9 cellular contexts compared by ENCODE assay signal in genomic region chr15:99090011-99090699, GRCh38. TPM values are rescaled to one million over a fixed set of nuclear protein-coding genes. Genes with fewer than 3 reads are reported as not detected.
DNase-seq lines count a peak whose midpoint lies in the region; ATAC-seq and TF ChIP-seq lines count a peak whose summit lies in the region.
"Had no signal": no experiment of that assay in that cellular context is flagged by ENCODE, and none has a peak within 500 bp of the region (broad histone marks: within the 10 kb centered on the region; RNA-seq: fewer than 3 reads in every experiment).

No MANE protein-coding gene starts in this region.

- WGBS in stomach, 5 donors = 51 to 74% (median 54%) methylated on average over 3 of the region's 3 CpGs

- no peaks in the 10 kb centered on the region for H3K9me2 ChIP-seq in DOHH2 (replicated peaks; ENCODE audit: control insufficient read depth, low read length)

- H3K4me2 ChIP-seq in DOHH2 (ENCODE audit: low read length) = peak overlapping the region; percentile 29

- H3K79me2 ChIP-seq in DOHH2 (ENCODE audit: control insufficient read depth, low read length) = no peaks in the 10 kb centered on the region

- H3K27me3 ChIP-seq in DOHH2 (ENCODE audit: control insufficient read depth, low read length) (no peaks in the 10 kb centered on the region), stomach (no peaks in the 10 kb centered on the region)

- TF ChIP-seq CTCF in DOHH2 (IDR thresholded peaks at IDR 0.05; ENCODE audit: low read depth, low read length, poor library complexity, severe bottlenecking) (no peak), stomach (IDR thresholded peaks at IDR 0.05) (no peak)

- H3K9me3 ChIP-seq in DOHH2 (ENCODE audit: control insufficient read depth, insufficient read depth, low read length) = no peaks in the 10 kb centered on the region
- no peaks in the 10 kb centered on the region for H3K9me3 ChIP-seq in stomach

- H3K27ac ChIP-seq in DOHH2 (ENCODE audit: low read depth, low read length) (no peak overlapping the region), stomach (no peak overlapping the region)

- no peak for TF ChIP-seq EP300 in stomach (IDR thresholded peaks at IDR 0.05)

- no peaks in the 10 kb centered on the region for H3F3A ChIP-seq in DOHH2 (ENCODE audit: control insufficient read depth, insufficient read depth)

- no peaks in the 10 kb centered on the region for H3K36me3 ChIP-seq in DOHH2 (ENCODE audit: control insufficient read depth, low read length)
- no peaks in the 10 kb centered on the region for H3K36me3 ChIP-seq in stomach

- H3K4me3 ChIP-seq in DOHH2 (ENCODE audit: low read length) (no peak overlapping the region), stomach (no peak overlapping the region)

- peaks cover 13% of the 10 kb centered on the region for H3K4me1 ChIP-seq in DOHH2 (ENCODE audit: control insufficient read depth, low read length)
- H3K4me1 ChIP-seq in stomach = no peaks in the 10 kb centered on the region

- TF ChIP-seq POLR2A in stomach (IDR thresholded peaks at IDR 0.05) = no peak

- H4K20me1 ChIP-seq in DOHH2 (ENCODE audit: control insufficient read depth, insufficient read depth, low read depth, low read length) = no peaks in the 10 kb centered on the region

- intact Hi-C loops in stomach (cut with DNase I; ENCODE audit: low total_unique reads) = no loop called here

- peak; percentile 73 for DNase-seq in RPMI8226
- no peak for DNase-seq in DMS79 treated with DMSO at 0.1 percent for 48 hours (lab: John Stamatoyannopoulos, UW)
- no peak for DNase-seq in stomach
- no peak for DNase-seq in central memory CD4-positive, alpha-beta T cell
- no peak for DNase-seq in NCI-H524 treated with DMSO at 0.1 percent for 48 hours (lab: John Stamatoyannopoulos, UW)
- DNase-seq: activated T-cell treated with anti-CD3 and anti-CD28 coated beads, Interleukin-2, amount 50 U/mL, for 4 hours had no signal

- ATAC-seq in GM19043 (IDR thresholded peaks at IDR 0.05; ENCODE audit: low read depth, unreplicated experiment) (peak; percentile 100), HG02973 (IDR thresholded peaks at IDR 0.05; ENCODE audit: unreplicated experiment) (peak; percentile 100)

RNA-seq across cellular contexts. Expression of gene SYNM, which starts 14.7 kb away (rescaled TPM):
- total RNA-seq in stomach = 100 to 1,000 TPM in 4 of 5 donors, 10 to 100 TPM in 1; 71.3 to 469 (median 235) TPM
- 10 to 100 TPM in 1 of 3 donors, 1 to 10 TPM in 2; 4.0 to 88.7 (median 5.7) TPM for polyA plus RNA-seq in stomach
